In genomic region chr11:76752321-76753175, GRCh38 we compare ENCODE assay signal across 9 cellular contexts. TPM values are rescaled to one million over a fixed set of nuclear protein-coding genes. Genes with fewer than 3 reads are reported as not detected.
DNase-seq lines count a peak whose midpoint lies in the region; ATAC-seq and TF ChIP-seq lines count a peak whose summit lies in the region.
"Had no signal": no experiment of that assay in that cellular context is flagged by ENCODE, and none has a peak within 500 bp of the region (broad histone marks: within the 10 kb centered on the region; RNA-seq: fewer than 3 reads in every experiment).

No MANE protein-coding gene starts in this region.

- no peaks in the 10 kb centered on the region for H3K4me1 ChIP-seq in HEK293 (ENCODE audit: control insufficient read depth, insufficient read depth, low read length)
- peaks cover 8 to 21% (median 18%) of the 10 kb centered on the region in 5 donors for H3K4me1 ChIP-seq in subcutaneous abdominal adipose tissue (ENCODE audit: control insufficient read depth in 5 of 5, insufficient read depth in 5 of 5, low read length in 5 of 5)

- H3K4me3 ChIP-seq in HEK293 (ENCODE audit: low read depth, low read length) (no peak overlapping the region), coronary artery (no peak overlapping the region), subcutaneous abdominal adipose tissue (ENCODE audit: low read depth in 1 of 5, low read length in 5 of 5) (peak overlapping the region in 3 of 5 donors; percentile 16 to 19 (median 18))

- H3K36me3 ChIP-seq in HEK293 (ENCODE audit: control insufficient read depth in 2 of 2, insufficient read depth in 1 of 2, low read length in 2 of 2) = no peaks in the 10 kb centered on the region
- H3K36me3 ChIP-seq in subcutaneous abdominal adipose tissue (ENCODE audit: control insufficient read depth in 5 of 5, insufficient read depth in 5 of 5, low read length in 5 of 5) = no peaks in the 10 kb centered on the region

- CTCF ChIA-PET in HEK293 (lab: Yijun Ruan, JAX) = no interaction called here

- H3K27ac ChIP-seq in HEK293 (ENCODE audit: extremely low read depth, low read depth, low read length) = no peak overlapping the region
- peak overlapping the region; percentile 52 to 54 for H3K27ac ChIP-seq in coronary artery
- H3K27ac ChIP-seq in subcutaneous abdominal adipose tissue (ENCODE audit: low read depth, low read length) = peak overlapping the region; percentile 46

- no peaks in the 10 kb centered on the region for H3K9me3 ChIP-seq in HEK293 (ENCODE audit: control insufficient read depth, insufficient read depth, low read depth, low read length)
- no peaks in the 10 kb centered on the region for H3K9me3 ChIP-seq in subcutaneous abdominal adipose tissue (ENCODE audit: control insufficient read depth in 5 of 5, low read length in 5 of 5)

- DNase-seq in coronary artery (ENCODE audit: low spot score) = peak; percentile 93
- no peak for DNase-seq in left lobe of liver (ENCODE audit: low spot score)
- no peak for DNase-seq in stimulated activated CD4-positive, alpha-beta T cell treated with anti-CD3 and anti-CD28 coated beads, Interleukin-4, amount 100 ng/mL, for 1 hour
- DNase-seq in DMS153 treated with DMSO at 0.1 percent for 48 hours (lab: John Stamatoyannopoulos, UW; ENCODE audit: unreplicated experiment) = no peak
- DNase-seq: activated CD4-positive, alpha-beta T cell treated with anti-CD3 and anti-CD28 coated beads for 48 hours had no signal

- TF ChIP-seq CTCF in HEK293 (tag by site-specific recombination; IDR thresholded peaks at IDR 0.05) = no peak
- TF ChIP-seq CTCF in coronary artery (IDR thresholded peaks at IDR 0.05) = no peak

- peak overlapping the region in 4 of 5 donors; percentile 4 to 62 (median 37) for H3K9ac ChIP-seq in subcutaneous abdominal adipose tissue (ENCODE audit: low read length in 5 of 5)

- H3K27me3 ChIP-seq in subcutaneous abdominal adipose tissue (ENCODE audit: control insufficient read depth in 5 of 5, insufficient read depth in 4 of 5, low read length in 5 of 5) = no peaks in the 10 kb centered on the region

- POLR2A ChIA-PET in HEK293 (lab: Yijun Ruan, JAX) = no interaction called here

- ATAC-seq in left lobe of liver (peak; percentile 37), HG03045 (IDR thresholded peaks at IDR 0.05; ENCODE audit: unreplicated experiment) (no peak), HG02973 (IDR thresholded peaks at IDR 0.05; ENCODE audit: unreplicated experiment) (no peak)

TF ChIP-seq in HEK293, 187 proteins besides CTCF, POLR2A, EP300 and RAD21:
- TF ChIP-seq EGR2 (tag by site-specific recombination; IDR thresholded peaks at IDR 0.05; ENCODE audit: low read depth) = peak; percentile 53
- no peak for TF ChIP-seq ZNF548 (tag by site-specific recombination; IDR thresholded peaks at IDR 0.05)
- no peak for TF ChIP-seq ZBTB1 (tag by site-specific recombination; IDR thresholded peaks at IDR 0.05)
- TF ChIP-seq ZBTB6 (tag by site-specific recombination; IDR thresholded peaks at IDR 0.05) = no peak
- no peak for TF ChIP-seq ZNF10 (tag by site-specific recombination; IDR thresholded peaks at IDR 0.05)
- TF ChIP-seq HOXC10 (CRISPR knock-in tag; IDR thresholded peaks at IDR 0.05) = no peak
- TF ChIP-seq ZFHX2 (tag by site-specific recombination; conservative IDR thresholded peaks at IDR 0.05) = peak; percentile 23; the same call in 1 of the 2 replicates

RNA-seq across cellular contexts. Expression of gene TSKU, which starts 30.6 kb away (rescaled TPM):
- total RNA-seq in left lobe of liver = 547 TPM

Comparison
In these comparisons a context has a peak if more than half of its experiments do, and no peak if none do; other contexts are left out.
1. H3K4me3 ChIP-seq: peak in subcutaneous abdominal adipose tissue (3 of 5); none in HEK293 (single experiment) and coronary artery (single experiment).